15 cellular contexts compared by ENCODE assay signal in genomic region chr9:4422495-4422894, GRCh38.
DNase-seq lines count a peak whose midpoint lies in the region; ATAC-seq and TF ChIP-seq lines count a peak whose summit lies in the region.
"Had no signal": no experiment of that assay in that cellular context is flagged by ENCODE, and none has a peak within 500 bp of the region (broad histone marks: within the 10 kb centered on the region; RNA-seq: fewer than 3 reads in every experiment).

No MANE protein-coding gene starts in this region.

- H3K27me3 Mint-ChIP-seq in effector memory CD8-positive, alpha-beta T cell, result peaks cover 13 to 18% of the 10 kb centered on the region in 2 donors
- no peaks in the 10 kb centered on the region for H3K27me3 Mint-ChIP-seq in MCF 10A (ENCODE audit: insufficient read depth, unreplicated experiment)

- DNase-seq in effector memory CD8-positive, alpha-beta T cell, result peak in 1 of 3 experiments; percentile 1
- no peak for DNase-seq in globus pallidus (ENCODE audit: low spot score)
- no peak for DNase-seq in MCF 10A (ENCODE audit: unreplicated experiment)
- DNase-seq in DMS 273 (lab: John Stamatoyannopoulos, UW; ENCODE audit: unreplicated experiment), result no peak
- no peak for DNase-seq in inferior parietal cortex (ENCODE audit: extremely low spot score)
- DNase-seq: activated T-cell treated with anti-CD3 and anti-CD28 coated beads for 4 hours; central memory CD4-positive, alpha-beta T cell; DMS79 treated with DMSO at 0.1 percent for 48 hours; GM23248; mammary epithelial cell; stimulated activated CD8-positive, alpha-beta memory T cell treated with anti-CD3 and anti-CD28 coated beads, Interleukin-4, amount 100 ng/mL, for 48 hours had no signal

- peaks cover 8% of the 10 kb centered on the region in 2 donors for H3K4me1 Mint-ChIP-seq in effector memory CD8-positive, alpha-beta T cell (ENCODE audit: low read depth in 2 of 2)
- H3K4me1 Mint-ChIP-seq in MCF 10A (ENCODE audit: insufficient read depth, unreplicated experiment), result no peaks in the 10 kb centered on the region

- no peaks in the 10 kb centered on the region for H3K9me3 Mint-ChIP-seq in effector memory CD8-positive, alpha-beta T cell
- no peaks in the 10 kb centered on the region for H3K9me3 Mint-ChIP-seq in MCF 10A (ENCODE audit: unreplicated experiment)

- peak overlapping the region in 1 of 2 donors; percentile 2 for H3K27ac Mint-ChIP-seq in effector memory CD8-positive, alpha-beta T cell
- no peak overlapping the region for H3K27ac Mint-ChIP-seq in MCF 10A (ENCODE audit: low read depth, unreplicated experiment)

- ATAC-seq in GM18867 (IDR thresholded peaks at IDR 0.05; ENCODE audit: unreplicated experiment), result peak; percentile 81
- peak; percentile 77 for ATAC-seq in GM21423 (IDR thresholded peaks at IDR 0.05; ENCODE audit: unreplicated experiment)
- ATAC-seq in HG03097 (IDR thresholded peaks at IDR 0.05; ENCODE audit: low FRiP score, unreplicated experiment), result peak; percentile 63
- ATAC-seq in effector memory CD8-positive, alpha-beta T cell (replicated peaks), result peak; percentile 73
- ATAC-seq: gastroesophageal sphincter had no signal

- CTCF ChIA-PET in MCF 10A (lab: Yijun Ruan, JAX), result no interaction called here

- BruUV-seq in MCF 10A (replicated peaks; lab: Mats Ljungman, UMichigan), result no TSS peak

- intact Hi-C loops in MCF 10A (cut with micrococcal nuclease), result no loop called here

- no peaks in the 10 kb centered on the region for H3K36me3 Mint-ChIP-seq in effector memory CD8-positive, alpha-beta T cell (ENCODE audit: insufficient read depth)
- H3K36me3 Mint-ChIP-seq in MCF 10A (ENCODE audit: insufficient read depth, unreplicated experiment), result no peaks in the 10 kb centered on the region

- no peak for TF ChIP-seq CTCF in MCF 10A (IDR thresholded peaks at IDR 0.05; ENCODE audit: unreplicated experiment)

- no peak overlapping the region for H3K4me3 Mint-ChIP-seq in effector memory CD8-positive, alpha-beta T cell
- no peak overlapping the region for H3K4me3 Mint-ChIP-seq in MCF 10A (ENCODE audit: unreplicated experiment)

- POLR2A ChIA-PET in MCF 10A (lab: Yijun Ruan, JAX), result no interaction called here
